ENCODE assay signal across 1 cellular context in genomic region chr5:79990598-79991507, GRCh38.
TF ChIP-seq lines count a peak whose summit lies in the region.

Gene MTX3 (minus strand): TSS chr5:79991262. CDS start chr5:79991238, 24 bp downstream.

TF ChIP-seq in HepG2, 621 proteins besides CTCF, POLR2A, EP300 and RAD21 (continued from another document and continues in another):
- TF ChIP-seq ZNF691 (CRISPR knock-in tag; IDR thresholded peaks at IDR 0.05; ENCODE audit: borderline replicate concordance, low read depth), result no peak; the same call in 1 of the 2 replicates
- TF ChIP-seq THYN1 (CRISPR knock-in tag; IDR thresholded peaks at IDR 0.05; ENCODE audit: borderline replicate concordance, low read depth), result no peak
- no peak for TF ChIP-seq PHF21A (CRISPR knock-in tag; IDR thresholded peaks at IDR 0.05)
- no peak for TF ChIP-seq ZBED4 (CRISPR knock-in tag; IDR thresholded peaks at IDR 0.05; ENCODE audit: borderline replicate concordance)
- no peak for TF ChIP-seq ZHX1 (CRISPR knock-in tag; IDR thresholded peaks at IDR 0.05; ENCODE audit: low read depth)
- TF ChIP-seq MBD4 (IDR thresholded peaks at IDR 0.05; ENCODE audit: borderline replicate concordance, low read length), result no peak
- TF ChIP-seq KDM5B (CRISPR knock-in tag; IDR thresholded peaks at IDR 0.05; ENCODE audit: borderline replicate concordance), result no peak; the same call in 1 of the 2 replicates
- TF ChIP-seq SOX13 (IDR thresholded peaks at IDR 0.05), result no peak
- TF ChIP-seq SOX13 (CRISPR knock-in tag; conservative IDR thresholded peaks at IDR 0.05 in 1 of 2, IDR thresholded peaks at IDR 0.05 in 1 of 2), result no peak; a peak in 2 of 4 replicates
- peak; percentile 56 for TF ChIP-seq ZNF407 (CRISPR knock-in tag; IDR thresholded peaks at IDR 0.05; ENCODE audit: not compliant biosample characterization)
- peak; percentile 76; the same call in 1 of the 2 replicates for TF ChIP-seq ZNF333 (CRISPR knock-in tag; IDR thresholded peaks at IDR 0.05; ENCODE audit: borderline replicate concordance)
- TF ChIP-seq HOXA3 (CRISPR knock-in tag; IDR thresholded peaks at IDR 0.05), result peak; percentile 73
- peak; percentile 92 for TF ChIP-seq MXD3 (CRISPR knock-in tag; IDR thresholded peaks at IDR 0.05)
- peak; percentile 69 for TF ChIP-seq ZBTB40 (IDR thresholded peaks at IDR 0.05)
- TF ChIP-seq ZBTB40 (CRISPR knock-in tag; IDR thresholded peaks at IDR 0.05), result peak; percentile 81
- TF ChIP-seq ZFY (CRISPR knock-in tag; IDR thresholded peaks at IDR 0.05), result peak; percentile 87
- no peak for TF ChIP-seq SNAPC5 (CRISPR knock-in tag; IDR thresholded peaks at IDR 0.05; ENCODE audit: borderline replicate concordance)
- TF ChIP-seq ZNF24 (IDR thresholded peaks at IDR 0.05), result no peak
- TF ChIP-seq MAFG (CRISPR knock-in tag; IDR thresholded peaks at IDR 0.05), result no peak
- TF ChIP-seq SCMH1 (CRISPR knock-in tag; IDR thresholded peaks at IDR 0.05; ENCODE audit: borderline replicate concordance), result no peak
- no peak for TF ChIP-seq ZNF556 (CRISPR knock-in tag; IDR thresholded peaks at IDR 0.05; ENCODE audit: borderline replicate concordance)
- peak; percentile 85 for TF ChIP-seq YEATS4 (CRISPR knock-in tag; IDR thresholded peaks at IDR 0.05; ENCODE audit: borderline replicate concordance)
- TF ChIP-seq TIGD3 (CRISPR knock-in tag; IDR thresholded peaks at IDR 0.05; ENCODE audit: borderline replicate concordance), result no peak
- peak; percentile 15 for TF ChIP-seq PTBP1 (IDR thresholded peaks at IDR 0.05; ENCODE audit: low read depth, low read length, poor library complexity, severe bottlenecking)
- TF ChIP-seq ZBTB8A (CRISPR knock-in tag; IDR thresholded peaks at IDR 0.05; ENCODE audit: borderline replicate concordance, low read depth), result no peak
